ENCODE assay signal across 22 cellular contexts in the genomic region with DNA sequence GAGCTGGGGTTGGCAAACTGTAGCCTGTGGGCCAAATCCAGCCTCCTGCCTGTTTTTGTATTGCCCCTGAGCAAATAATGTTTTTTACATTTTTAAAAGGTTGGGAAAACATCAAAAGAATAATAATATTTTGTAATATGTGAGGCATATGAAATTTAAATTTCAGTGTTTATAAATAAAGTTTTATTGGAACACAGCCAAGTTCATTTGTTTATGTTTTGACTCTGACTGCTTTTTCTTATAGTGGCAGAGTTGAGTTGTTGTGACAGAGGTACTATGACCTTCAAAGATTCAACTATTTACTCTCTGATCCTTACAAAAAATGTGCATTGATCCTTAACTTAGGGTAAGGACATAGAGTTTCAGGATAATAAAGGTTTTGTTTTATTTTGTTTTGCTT.
"Had no signal": no experiment of that assay in that cellular context is flagged by ENCODE, and none has a peak within 500 bp of the region (broad histone marks: within the 10 kb centered on the region; RNA-seq: fewer than 3 reads in every experiment).

No MANE protein-coding gene starts in this region.

- H3K4me3 ChIP-seq: MG63 had no signal

- H3K9ac ChIP-seq: SK-N-SH had no signal

- ATAC-seq: Panc1, PC-3 had no signal

- H3K9me3 ChIP-seq: MG63, SK-N-SH had no signal

- DNase-seq: Karpas-422, KG1, MG63, NCI-H1092, NCI-H1105 treated with DMSO at 0.1 percent for 48 hours, NCI-H1436 treated with DMSO at 0.1 percent for 48 hours, NCI-H1694, NCI-H1930, NCI-H2081, NCI-H2107, NCI-H2227 treated with DMSO at 0.1 percent for 48 hours, NCI-H524, NCI-H526 treated with DMSO at 0.1 percent for 48 hours, NCI-H748 treated with DMSO at 0.1 percent for 48 hours, PC-3, SHP77, SK-N-SH, SW 1271 had no signal

- H3K4me2 ChIP-seq: SK-N-SH had no signal

- H3K27me3 ChIP-seq: MG63 had no signal

- H3K36me3 ChIP-seq: MG63 had no signal

- FAIRE-seq: HTR-8/SVneo had no signal

- H3K27ac ChIP-seq: HL-60, RWPE1 had no signal
